ENCODE assay signal across 9 cellular contexts in the genomic region with DNA sequence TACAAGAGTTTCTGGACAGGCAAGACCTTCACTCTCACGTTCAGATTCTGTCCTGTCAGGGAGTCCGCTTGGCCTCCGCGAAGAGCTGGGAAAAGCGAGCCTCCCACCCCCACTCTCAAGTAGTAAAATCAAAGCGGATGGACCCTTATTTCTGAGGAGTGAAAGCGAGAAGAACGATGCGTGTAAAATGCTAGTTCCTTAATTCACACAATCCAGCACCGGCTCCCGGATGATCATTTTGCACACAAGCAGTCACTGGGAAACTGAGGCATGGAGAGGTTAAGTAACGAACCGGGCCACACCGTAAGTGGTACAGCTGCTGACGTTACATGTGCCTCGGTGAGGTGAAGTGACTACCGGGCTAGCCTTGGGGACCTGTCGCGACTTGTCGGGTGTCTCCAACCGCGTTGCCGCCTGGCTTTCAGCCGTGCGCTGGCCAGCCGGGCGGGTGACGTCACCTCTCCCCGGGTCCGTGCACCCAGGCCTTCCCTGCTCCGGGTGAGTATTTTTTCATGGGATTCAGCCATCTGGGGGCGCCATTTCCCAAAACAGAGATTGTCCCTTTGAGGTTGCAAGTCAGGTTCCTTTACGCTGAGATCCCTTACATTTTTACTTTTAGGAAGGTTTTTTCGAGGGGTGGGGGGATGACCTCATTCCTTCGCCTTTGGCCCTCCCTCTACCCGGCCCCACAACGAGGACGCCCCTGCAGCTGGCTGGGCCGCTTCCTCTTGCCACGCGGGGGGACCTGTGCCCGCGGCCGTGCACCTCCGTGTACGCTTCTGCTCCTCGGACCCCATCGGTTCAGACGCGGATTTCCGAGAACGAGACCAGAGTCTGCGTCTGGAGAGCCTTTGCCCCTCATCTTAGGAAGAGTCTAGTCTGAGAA. TPM values are rescaled to one million over a fixed set of nuclear protein-coding genes. Genes with fewer than 3 reads are reported as not detected.
A peak's percentile ranks its signal among the peaks of the same experiment; 100 is the strongest.
DNase-seq lines count a peak whose midpoint lies in the region; ATAC-seq and TF ChIP-seq lines count a peak whose summit lies in the region.
"Had no signal": no experiment of that assay in that cellular context is flagged by ENCODE, and none has a peak within 500 bp of the region (broad histone marks: within the 10 kb centered on the region; RNA-seq: fewer than 3 reads in every experiment).

No MANE protein-coding gene starts in this region.

- no peaks in the 10 kb centered on the region for H4K20me1 ChIP-seq in SK-N-SH (ENCODE audit: insufficient read depth)

- H3K4me3 ChIP-seq in GM12864 (ENCODE audit: low read depth, low read length) (no peak overlapping the region), SK-N-SH (ENCODE audit: low read depth in 2 of 2, low read length in 1 of 2) (peak overlapping the region; percentile 28 to 56), epithelial cell of proximal tubule (ENCODE audit: low read depth, low read length) (peak overlapping the region; percentile 37), thyroid gland (replicated peaks in 1 of 3) (peak overlapping the region in 1 of 3 donors; percentile 0)

- POLR2A ChIA-PET in SK-N-SH (lab: Yijun Ruan, JAX), result no interaction called here

- H3K4me2 ChIP-seq in SK-N-SH, result peak overlapping the region; percentile 74

- TF ChIP-seq RAD21 in SK-N-SH (IDR thresholded peaks at IDR 0.05; ENCODE audit: low read length), result peak; percentile 21; the same call in 1 of the 2 replicates

- H3K4me1 ChIP-seq in SK-N-SH (ENCODE audit: control insufficient read depth in 1 of 2, insufficient read depth in 2 of 2, low read depth in 1 of 2, low read length in 1 of 2) (peaks cover 4 to 13% of the 10 kb centered on the region in 2 experiments; a peak in 1 of 4 replicates), thyroid gland (peaks cover 30 to 36% of the 10 kb centered on the region in 2 donors)

- H3K36me3 ChIP-seq in SK-N-SH (replicated peaks in 1 of 2; ENCODE audit: control insufficient read depth in 1 of 2, insufficient read depth in 2 of 2, low read length in 1 of 2), result no peaks in the 10 kb centered on the region
- no peaks in the 10 kb centered on the region for H3K36me3 ChIP-seq in thyroid gland

- peak; percentile 24 for TF ChIP-seq CTCF in GM12864 (IDR thresholded peaks at IDR 0.05; ENCODE audit: low read depth, low read length, missing control alignments)
- peak; percentile 50 for TF ChIP-seq CTCF in SK-N-SH (IDR thresholded peaks at IDR 0.05)
- peak; percentile 54 for TF ChIP-seq CTCF in epithelial cell of proximal tubule (conservative IDR thresholded peaks at IDR 0.05; ENCODE audit: low read depth, low read length)
- TF ChIP-seq CTCF in thyroid gland (IDR thresholded peaks at IDR 0.05), result no peak

- H3K27me3 ChIP-seq in SK-N-SH (ENCODE audit: insufficient read depth) (peaks cover 82% of the 10 kb centered on the region), thyroid gland (peaks cover 51% of the 10 kb centered on the region)

- H3K9me3 ChIP-seq in SK-N-SH, result no peaks in the 10 kb centered on the region
- no peaks in the 10 kb centered on the region for H3K9me3 ChIP-seq in thyroid gland

- no peaks in the 10 kb centered on the region for H3K79me2 ChIP-seq in SK-N-SH (ENCODE audit: insufficient read depth)

- 14% methylated on average over 33 of the region's 53 CpGs for WGBS in SK-N-SH (ENCODE audit: low lambda C conversion rate)
- WGBS in thyroid gland, 2 donors, result 7 to 11% methylated on average over 31 to 53 of the region's 53 CpGs

- no peak for TF ChIP-seq EP300 in SK-N-SH (IDR thresholded peaks at IDR 0.05; ENCODE audit: borderline replicate concordance in 1 of 2, low read depth in 1 of 2, low read length in 1 of 2)

- H3F3A ChIP-seq in SK-N-SH (replicated peaks; ENCODE audit: insufficient read depth), result no peaks in the 10 kb centered on the region

- ATAC-seq in HG03520 (IDR thresholded peaks at IDR 0.05; ENCODE audit: unreplicated experiment) (no peak), HG02981 (IDR thresholded peaks at IDR 0.05; ENCODE audit: unreplicated experiment) (no peak)

- H3K27ac ChIP-seq in SK-N-SH (ENCODE audit: low read depth in 2 of 2, low read length in 1 of 2) (no peak overlapping the region), thyroid gland (no peak overlapping the region)

- no peaks in the 10 kb centered on the region for H3K9me2 ChIP-seq in SK-N-SH

- CTCF ChIA-PET in SK-N-SH (lab: Yijun Ruan, JAX), result interaction anchor here (0.7 to 2.4 kb wide), 6 partner anchors 27 to 450 kb away, joined by 3 to 7 read pairs (median 3); no protein-coding TSS in a partner anchor

- TF ChIP-seq POLR2A in thyroid gland (IDR thresholded peaks at IDR 0.05), result no peak

- H3K9ac ChIP-seq in SK-N-SH, result no peak overlapping the region

- intact Hi-C loops in thyroid gland (cut with DNase I), result no loop called here

- no peak for DNase-seq in GM12864 (ENCODE audit: low read depth)
- peak; percentile 82 for DNase-seq in SK-N-SH
- DNase-seq in epithelial cell of proximal tubule (ENCODE audit: low read depth), result peak; percentile 9
- DNase-seq in mucosa of gallbladder (ENCODE audit: low spot score), result peak; percentile 51
- DNase-seq in thyroid gland, result peak; percentile 26 to 27
- no peak for DNase-seq in mesenteric fat pad (ENCODE audit: low spot score)

- no peak overlapping the region for H2AFZ ChIP-seq in SK-N-SH (ENCODE audit: low read depth)

TF ChIP-seq in SK-N-SH, 30 proteins besides CTCF, POLR2A, EP300 and RAD21:
- TF ChIP-seq, protein P1, sequence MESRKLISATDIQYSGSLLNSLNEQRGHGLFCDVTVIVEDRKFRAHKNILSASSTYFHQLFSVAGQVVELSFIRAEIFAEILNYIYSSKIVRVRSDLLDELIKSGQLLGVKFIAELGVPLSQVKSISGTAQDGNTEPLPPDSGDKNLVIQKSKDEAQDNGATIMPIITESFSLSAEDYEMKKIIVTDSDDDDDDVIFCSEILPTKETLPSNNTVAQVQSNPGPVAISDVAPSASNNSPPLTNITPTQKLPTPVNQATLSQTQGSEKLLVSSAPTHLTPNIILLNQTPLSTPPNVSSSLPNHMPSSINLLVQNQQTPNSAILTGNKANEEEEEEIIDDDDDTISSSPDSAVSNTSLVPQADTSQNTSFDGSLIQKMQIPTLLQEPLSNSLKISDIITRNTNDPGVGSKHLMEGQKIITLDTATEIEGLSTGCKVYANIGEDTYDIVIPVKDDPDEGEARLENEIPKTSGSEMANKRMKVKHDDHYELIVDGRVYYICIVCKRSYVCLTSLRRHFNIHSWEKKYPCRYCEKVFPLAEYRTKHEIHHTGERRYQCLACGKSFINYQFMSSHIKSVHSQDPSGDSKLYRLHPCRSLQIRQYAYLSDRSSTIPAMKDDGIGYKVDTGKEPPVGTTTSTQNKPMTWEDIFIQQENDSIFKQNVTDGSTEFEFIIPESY (IDR thresholded peaks at IDR 0.05; ENCODE audit: borderline replicate concordance, low read depth), result no peak
- TF ChIP-seq MEF2A (IDR thresholded peaks at IDR 0.05; ENCODE audit: borderline replicate concordance, low read depth) (no peak), TCF12 (IDR thresholded peaks at IDR 0.05) (no peak), SIN3A (IDR thresholded peaks at IDR 0.05; ENCODE audit: borderline replicate concordance, low read depth, low read length) (no peak), TEAD4 (IDR thresholded peaks at IDR 0.05; ENCODE audit: borderline replicate concordance, insufficient read depth) (no peak), POLR2AphosphoS5 (IDR thresholded peaks at IDR 0.05; ENCODE audit: low read depth, low read length) (no peak), JUND (IDR thresholded peaks at IDR 0.05) (no peak), FOXJ3 (CRISPR knock-in tag; IDR thresholded peaks at IDR 0.05) (no peak), FOXM1 (IDR thresholded peaks at IDR 0.05; ENCODE audit: low read depth) (no peak), IRF3 (IDR thresholded peaks at IDR 0.05; ENCODE audit: low read depth, low read length) (no peak), MXI1 (IDR thresholded peaks at IDR 0.05; ENCODE audit: low read depth, low read length) (no peak), YY1 (IDR thresholded peaks at IDR 0.05; ENCODE audit: low read depth) (no peak), ELF1 (IDR thresholded peaks at IDR 0.05) (no peak), EZH2phosphoT487 (IDR thresholded peaks at IDR 0.05; ENCODE audit: borderline replicate concordance, low read depth) (no peak)
- TF ChIP-seq, protein P2, sequence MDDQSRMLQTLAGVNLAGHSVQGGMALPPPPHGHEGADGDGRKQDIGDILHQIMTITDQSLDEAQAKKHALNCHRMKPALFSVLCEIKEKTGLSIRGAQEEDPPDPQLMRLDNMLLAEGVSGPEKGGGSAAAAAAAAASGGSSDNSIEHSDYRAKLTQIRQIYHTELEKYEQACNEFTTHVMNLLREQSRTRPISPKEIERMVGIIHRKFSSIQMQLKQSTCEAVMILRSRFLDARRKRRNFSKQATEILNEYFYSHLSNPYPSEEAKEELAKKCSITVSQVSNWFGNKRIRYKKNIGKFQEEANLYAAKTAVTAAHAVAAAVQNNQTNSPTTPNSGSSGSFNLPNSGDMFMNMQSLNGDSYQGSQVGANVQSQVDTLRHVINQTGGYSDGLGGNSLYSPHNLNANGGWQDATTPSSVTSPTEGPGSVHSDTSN (IDR thresholded peaks at IDR 0.05), result no peak

RNA-seq across cellular contexts. Expression of gene SFRP2, which starts 3.4 kb away (rescaled TPM):
- polyA plus RNA-seq in SK-N-SH (2012; rRNA removed), result not detected in 2 replicates
- not detected in 2 replicates for polyA plus RNA-seq in SK-N-SH (2012; cell fraction: cytosol; rRNA removed)
- polyA plus RNA-seq in SK-N-SH (2012; cell fraction: nucleus; rRNA removed), result not detected in 2 replicates
- total RNA-seq in epithelial cell of proximal tubule (not detected in 2 replicates), mucosa of gallbladder (34.0 TPM), thyroid gland (10 to 100 TPM; 15.0 to 41.3 (median 24.0) TPM), mesenteric fat pad (38.2 TPM)
- total RNA-seq: pulmonary artery endothelial cell had no signal

RNA-seq across cellular contexts. Expression of gene RNF175, which starts 32.4 kb away (rescaled TPM):
- polyA plus RNA-seq in SK-N-SH (2012; rRNA removed), result 0.06 and 0.10 TPM in 2 replicates
- 0.12 and 0.18 TPM in 2 replicates for polyA plus RNA-seq in SK-N-SH (2012; cell fraction: cytosol; rRNA removed)
- 0.09 and 0.32 TPM in 2 replicates for polyA plus RNA-seq in SK-N-SH (2012; cell fraction: nucleus; rRNA removed)
- total RNA-seq in epithelial cell of proximal tubule (0.72 and 2.3 TPM in 2 replicates), mucosa of gallbladder (0.17 TPM), thyroid gland (1 to 10 TPM in 1 of 4 donors, not detected in 3; 3.4 TPM), mesenteric fat pad (0.45 TPM)
- total RNA-seq: pulmonary artery endothelial cell had no signal

Comparison
In these comparisons a context has a peak if more than half of its experiments do, and no peak if none do; other contexts are left out.
1. DNase-seq: peak in SK-N-SH (single experiment), epithelial cell of proximal tubule (single experiment), mucosa of gallbladder (single experiment) and thyroid gland (2 of 2); none in GM12864 (single experiment) and mesenteric fat pad (single experiment).
2. CTCF ChIP-seq: peak in GM12864 (single experiment), SK-N-SH (single experiment) and epithelial cell of proximal tubule (single experiment); none in thyroid gland (0 of 6).
3. RNA of gene SFRP2, which starts 3.4 kb away (total RNA-seq): 38.2 TPM in mesenteric fat pad (single experiment), 34.0 TPM in mucosa of gallbladder (single experiment) and 15.0 to 41.3 TPM in thyroid gland; not detected in epithelial cell of proximal tubule; every median in the first group is over 10 times any median in the second.